In genomic region chr1:151539321-151540020, GRCh38 we compare ENCODE assay signal across 8 cellular contexts. TPM values are rescaled to one million over a fixed set of nuclear protein-coding genes. Genes with fewer than 3 reads are reported as not detected.
DNase-seq lines count a peak whose midpoint lies in the region; ATAC-seq and TF ChIP-seq lines count a peak whose summit lies in the region.

No MANE protein-coding gene starts in this region.

- no peak for TF ChIP-seq RAD21 in SK-N-SH (IDR thresholded peaks at IDR 0.05; ENCODE audit: low read length)

- peak overlapping the region; percentile 63 for H2AFZ ChIP-seq in SK-N-SH (ENCODE audit: low read depth)

- no peaks in the 10 kb centered on the region for H3K9me3 ChIP-seq in SK-N-SH
- no peaks in the 10 kb centered on the region for H3K9me3 ChIP-seq in colonic mucosa

- H3K36me3 ChIP-seq in SK-N-SH (replicated peaks in 1 of 2; ENCODE audit: control insufficient read depth in 1 of 2, insufficient read depth in 2 of 2, low read length in 1 of 2) (no peaks in the 10 kb centered on the region), colonic mucosa (no peaks in the 10 kb centered on the region)

- no peak overlapping the region; the same call in 1 of the 2 replicates for H3K9ac ChIP-seq in SK-N-SH
- H3K9ac ChIP-seq in colonic mucosa (ENCODE audit: low read depth in 2 of 2, low read length in 2 of 2), result peak overlapping the region; percentile 87 to 89

- H3K9me2 ChIP-seq in SK-N-SH, result no peaks in the 10 kb centered on the region

- H3K4me2 ChIP-seq in SK-N-SH, result peak overlapping the region; percentile 87

- H4K20me1 ChIP-seq in SK-N-SH (ENCODE audit: insufficient read depth), result 0 out of 2 replicates have a peak, but pooled peaks cover 6% of the 10 kb centered on the region

- H3K27me3 ChIP-seq in SK-N-SH (ENCODE audit: insufficient read depth) (no peaks in the 10 kb centered on the region), colonic mucosa (no peaks in the 10 kb centered on the region)

- POLR2A ChIA-PET in SK-N-SH (lab: Yijun Ruan, JAX), result interaction anchor here (0.5 to 1.9 kb wide), 9 partner anchors 10 to 271 kb away, joined by 3 to 10 read pairs (median 4); partner anchors contain the start of gene CGN

- TF ChIP-seq EP300 in SK-N-SH (IDR thresholded peaks at IDR 0.05; ENCODE audit: borderline replicate concordance in 1 of 2, low read depth in 1 of 2, low read length in 1 of 2), result no peak

- intact Hi-C loops in colonic mucosa (cut with DNase I), result loop anchor here (5.0 to 10.0 kb wide), 3 partner anchors 82 to 193 kb away; partner anchors contain the start of gene POGZ

- peak; percentile 14 for DNase-seq in activated gamma-delta T cell treated with Interleukin-2 at 50 U/mL for 16 hours
- no peak for DNase-seq in activated gamma-delta T cell (lab: John Stamatoyannopoulos, UW)
- DNase-seq in NCI-H1048 (lab: John Stamatoyannopoulos, UW), result peak; percentile 91
- DNase-seq in SK-N-SH, result no peak
- peak; percentile 97 for DNase-seq in colonic mucosa
- DNase-seq in kidney tubule cell (ENCODE audit: low spot score), result peak; percentile 100
- peak; percentile 20 for DNase-seq in stimulated activated CD4-positive, alpha-beta T cell treated with anti-CD3 and anti-CD28 coated beads, Interleukin-4, amount 100 ng/mL, for 1 hour

- 62% methylated on average over 7 of the region's 7 CpGs for WGBS in SK-N-SH (ENCODE audit: low lambda C conversion rate)

- H3F3A ChIP-seq in SK-N-SH (replicated peaks; ENCODE audit: insufficient read depth), result peaks cover 26% of the 10 kb centered on the region

- ATAC-seq in HG02623 (IDR thresholded peaks at IDR 0.05; ENCODE audit: unreplicated experiment), result peak; percentile 26

- CTCF ChIA-PET in SK-N-SH (lab: Yijun Ruan, JAX), result interaction anchor here (0.7 to 2.0 kb wide), 7 partner anchors 9 to 195 kb away, joined by 3 to 7 read pairs (median 4); partner anchors contain the start of gene CELF3

- peaks cover 40% of the 10 kb centered on the region for H3K79me2 ChIP-seq in SK-N-SH (ENCODE audit: insufficient read depth)

- H3K27ac ChIP-seq in SK-N-SH (ENCODE audit: low read depth in 2 of 2, low read length in 1 of 2), result peak overlapping the region; percentile 43 to 69; a peak in 3 of 4 replicates
- H3K27ac ChIP-seq in colonic mucosa, result peak overlapping the region; percentile 95

- peak overlapping the region; percentile 81 to 85; a peak in 3 of 4 replicates for H3K4me3 ChIP-seq in SK-N-SH (ENCODE audit: low read depth in 2 of 2, low read length in 1 of 2)
- no peak overlapping the region for H3K4me3 ChIP-seq in colonic mucosa

- no peak for TF ChIP-seq CTCF in SK-N-SH (IDR thresholded peaks at IDR 0.05)
- TF ChIP-seq CTCF in colonic mucosa (IDR thresholded peaks at IDR 0.05), result no peak

- H3K4me1 ChIP-seq in SK-N-SH (ENCODE audit: control insufficient read depth in 1 of 2, insufficient read depth in 2 of 2, low read depth in 1 of 2, low read length in 1 of 2), result peaks cover 22 to 43% of the 10 kb centered on the region in 2 experiments; a peak in 3 of 4 replicates
- H3K4me1 ChIP-seq in colonic mucosa, result no peaks in the 10 kb centered on the region

TF ChIP-seq in SK-N-SH, 30 proteins besides CTCF, POLR2A, EP300 and RAD21:
- peak; percentile 76 for TF ChIP-seq NFIC (IDR thresholded peaks at IDR 0.05; ENCODE audit: borderline replicate concordance)
- no peak for TF ChIP-seq FOXJ3 (CRISPR knock-in tag; IDR thresholded peaks at IDR 0.05)
- 0 out of 2 replicates have a peak, but pooled peaks have one; percentile 29 for TF ChIP-seq MAX (IDR thresholded peaks at IDR 0.05; ENCODE audit: low read depth)
- TF ChIP-seq SMC3 (IDR thresholded peaks at IDR 0.05; ENCODE audit: low read depth, low read length), result no peak
- peak; percentile 33; the same call in 1 of the 2 replicates for TF ChIP-seq PBX3 (IDR thresholded peaks at IDR 0.05)
- peak; percentile 70; the same call in 1 of the 2 replicates for TF ChIP-seq TCF12 (IDR thresholded peaks at IDR 0.05)
TF ChIP-seq in SK-N-SH: peak in this region for 4.

RNA-seq across cellular contexts. Expression of gene TUFT1, which starts 0.6 kb away (rescaled TPM):
- polyA plus RNA-seq in SK-N-SH (2012; rRNA removed), result 20.6 and 27.9 TPM in 2 replicates
- 21.1 and 22.1 TPM in 2 replicates for polyA plus RNA-seq in SK-N-SH (2012; cell fraction: cytosol; rRNA removed)
- 28.8 and 43.7 TPM in 2 replicates for polyA plus RNA-seq in SK-N-SH (2012; cell fraction: nucleus; rRNA removed)
- total RNA-seq in colonic mucosa, result 10 to 100 TPM; 25.5 to 40.6 TPM

RNA-seq across cellular contexts. Expression of gene CGN, which starts 28.3 kb away (rescaled TPM):
- polyA plus RNA-seq in SK-N-SH (2012; rRNA removed), result 0.36 and 0.44 TPM in 2 replicates
- polyA plus RNA-seq in SK-N-SH (2012; cell fraction: cytosol; rRNA removed), result 0.12 and 0.64 TPM in 2 replicates
- 1.4 and 1.5 TPM in 2 replicates for polyA plus RNA-seq in SK-N-SH (2012; cell fraction: nucleus; rRNA removed)
- 100 to 1,000 TPM; 118 to 148 TPM for total RNA-seq in colonic mucosa

Comparison
In these comparisons a context has a peak if more than half of its experiments do, and no peak if none do; other contexts are left out.
1. DNase-seq: peak in activated gamma-delta T cell treated with Interleukin-2 at 50 U/mL for 16 hours (single experiment), NCI-H1048 (single experiment), colonic mucosa (single experiment), kidney tubule cell (single experiment) and stimulated activated CD4-positive, alpha-beta T cell treated with anti-CD3 and anti-CD28 coated beads, Interleukin-4, amount 100 ng/mL, for 1 hour (single experiment); none in activated gamma-delta T cell (single experiment) and SK-N-SH (single experiment).